ENCODE assay signal across 10 cellular contexts in genomic region chr9:130268521-130269131, GRCh38. TPM values are rescaled to one million over a fixed set of nuclear protein-coding genes. Genes with fewer than 3 reads are reported as not detected.
DNase-seq lines count a peak whose midpoint lies in the region; ATAC-seq, FAIRE-seq and TF ChIP-seq lines count a peak whose summit lies in the region.
"Had no signal": no experiment of that assay in that cellular context is flagged by ENCODE, and none has a peak within 500 bp of the region (broad histone marks: within the 10 kb centered on the region; RNA-seq: fewer than 3 reads in every experiment).

No MANE protein-coding gene starts in this region.

- H3K27ac ChIP-seq in astrocyte (ENCODE audit: low read depth, low read length) (no peak overlapping the region), muscle layer of duodenum (ENCODE audit: low read length) (peak overlapping the region; percentile 80)

- no peak overlapping the region for H3K4me2 ChIP-seq in astrocyte (ENCODE audit: low read length)

- no peaks in the 10 kb centered on the region for H3K79me2 ChIP-seq in astrocyte (ENCODE audit: insufficient read depth, low read length)

- H4K20me1 ChIP-seq in astrocyte (ENCODE audit: insufficient read depth, low read length), result no peaks in the 10 kb centered on the region

- no peaks in the 10 kb centered on the region for H3K9me3 Mint-ChIP-seq in astrocyte (ENCODE audit: unreplicated experiment)

- H3K4me3 ChIP-seq in astrocyte (ENCODE audit: insufficient read depth, low read depth, low read length), result no peak overlapping the region
- H3K4me3 ChIP-seq in muscle layer of duodenum (ENCODE audit: low read depth in 1 of 2, low read length in 2 of 2), result peak overlapping the region; percentile 23 to 71
- no peak overlapping the region for H3K4me3 ChIP-seq in foreskin fibroblast (ENCODE audit: low read depth in 1 of 2, low read length in 2 of 2)

- peak overlapping the region; percentile 48 for H3K27ac Mint-ChIP-seq in astrocyte (ENCODE audit: unreplicated experiment)

- peaks cover 2% of the 10 kb centered on the region for H3K4me1 Mint-ChIP-seq in astrocyte (ENCODE audit: low read depth, unreplicated experiment)

- DNase-seq in COLO668 (lab: John Stamatoyannopoulos, UW; ENCODE audit: unreplicated experiment) (peak; percentile 37), NCI-H1417 (lab: John Stamatoyannopoulos, UW) (peak; percentile 20 to 94 (median 82)), astrocyte (ENCODE audit: low read depth) (no peak), foreskin fibroblast (no peak), MV-4-11 (lab: John Stamatoyannopoulos, UW) (no peak), NK-92 (lab: John Stamatoyannopoulos, UW; ENCODE audit: unreplicated experiment) (no peak)
- DNase-seq: activated CD4-positive, alpha-beta T cell treated with anti-CD3 and anti-CD28 coated beads, Interleukin-2, amount 50 U/mL, for 48 hours; NCI-H446 had no signal

- no peak overlapping the region for H3K9ac ChIP-seq in astrocyte (ENCODE audit: low read length)

- H3K4me3 Mint-ChIP-seq in astrocyte (ENCODE audit: unreplicated experiment), result no peak overlapping the region

- no peaks in the 10 kb centered on the region for H3K36me3 ChIP-seq in astrocyte (ENCODE audit: insufficient read depth, low read length)
- no peaks in the 10 kb centered on the region for H3K36me3 ChIP-seq in muscle layer of duodenum (ENCODE audit: control insufficient read depth in 1 of 2, insufficient read depth in 2 of 2, low read length in 2 of 2)

- TF ChIP-seq CTCF in astrocyte (IDR thresholded peaks at IDR 0.05; ENCODE audit: insufficient read depth, low read depth, low read length), result no peak
- no peak for TF ChIP-seq CTCF in foreskin fibroblast (IDR thresholded peaks at IDR 0.05; ENCODE audit: low read depth, low read length)

- H3K27me3 ChIP-seq in astrocyte (ENCODE audit: insufficient read depth, low read length) (peaks cover 44% of the 10 kb centered on the region), muscle layer of duodenum (ENCODE audit: low read depth, low read length) (peaks cover 19% of the 10 kb centered on the region)

- H3K9me3 ChIP-seq in astrocyte (ENCODE audit: insufficient read depth, low read depth, low read length) (no peaks in the 10 kb centered on the region), muscle layer of duodenum (ENCODE audit: control insufficient read depth in 1 of 2, low read length in 2 of 2) (no peaks in the 10 kb centered on the region)

- no peak overlapping the region for H2AFZ ChIP-seq in astrocyte (ENCODE audit: low read depth, low read length)

- H3K4me1 ChIP-seq in astrocyte (ENCODE audit: insufficient read depth, low read length), result peaks cover 1% of the 10 kb centered on the region
- peaks cover 6 to 33% of the 10 kb centered on the region in 2 donors for H3K4me1 ChIP-seq in muscle layer of duodenum (ENCODE audit: control insufficient read depth in 1 of 2, insufficient read depth in 2 of 2, low read length in 2 of 2)

- no peak for FAIRE-seq in astrocyte (lab: Jason Lieb, UNC)

- no peaks in the 10 kb centered on the region for H3K36me3 Mint-ChIP-seq in astrocyte (ENCODE audit: low read depth, unreplicated experiment)

- peaks cover 42% of the 10 kb centered on the region for H3K27me3 Mint-ChIP-seq in astrocyte (ENCODE audit: low read depth, unreplicated experiment)

- no peak for ATAC-seq in HG03139 (IDR thresholded peaks at IDR 0.05; ENCODE audit: unreplicated experiment)

RNA-seq across cellular contexts. Expression of gene HMCN2, which starts 3.1 kb away (rescaled TPM):
- total RNA-seq in astrocyte, result 1.6 and 3.2 TPM in 2 replicates

Comparison
In these comparisons a context has a peak if more than half of its experiments do, and no peak if none do; other contexts are left out.
1. DNase-seq: peak in COLO668 (single experiment) and NCI-H1417 (3 of 3); none in astrocyte (single experiment), foreskin fibroblast (0 of 2), MV-4-11 (single experiment) and NK-92 (single experiment).
2. H3K4me3 ChIP-seq: peak in muscle layer of duodenum (2 of 2); none in astrocyte (single experiment) and foreskin fibroblast (0 of 2).